Comparison of ENCODE assay signal across 9 cellular contexts in genomic region chr12:87953257-87953860, GRCh38.
DNase-seq lines count a peak whose midpoint lies in the region; ATAC-seq, FAIRE-seq and TF ChIP-seq lines count a peak whose summit lies in the region.
"Had no signal": no experiment of that assay in that cellular context is flagged by ENCODE, and none has a peak within 500 bp of the region (broad histone marks: within the 10 kb centered on the region; RNA-seq: fewer than 3 reads in every experiment).

No MANE protein-coding gene starts in this region.

- H3K36me3 ChIP-seq in naive thymus-derived CD4-positive, alpha-beta T cell (ENCODE audit: control insufficient read depth in 2 of 3, insufficient read depth in 3 of 3, low read length in 3 of 3) = no peaks in the 10 kb centered on the region
- H3K36me3 ChIP-seq: BLaER1 treated with 17β-estradiol and CSF1 and Interleukin-3, amounts not matched to agents 10 nM and 100 nM had no signal

- CTCF ChIA-PET in naive thymus-derived CD4-positive, alpha-beta T cell (lab: Charles Lee) = no interaction called here

- no peaks in the 10 kb centered on the region for H3K36me3 Mint-ChIP-seq in naive thymus-derived CD4-positive, alpha-beta T cell

- no peak overlapping the region for H3K27ac Mint-ChIP-seq in naive thymus-derived CD4-positive, alpha-beta T cell

- H3K4me1 Mint-ChIP-seq in naive thymus-derived CD4-positive, alpha-beta T cell = no peaks in the 10 kb centered on the region

- no peak overlapping the region for H3K27ac ChIP-seq in naive thymus-derived CD4-positive, alpha-beta T cell (ENCODE audit: low read depth, low read length)
- H3K27ac ChIP-seq: BLaER1 treated with 17β-estradiol and CSF1 and Interleukin-3, amounts not matched to agents 10 nM and 100 nM had no signal

- POLR2A ChIA-PET in naive thymus-derived CD4-positive, alpha-beta T cell (lab: Charles Lee) = no interaction called here

- no peak for ATAC-seq in GM19455 (IDR thresholded peaks at IDR 0.05; ENCODE audit: unreplicated experiment)
- ATAC-seq in HG03108 (IDR thresholded peaks at IDR 0.05; ENCODE audit: unreplicated experiment) = no peak
- ATAC-seq in naive thymus-derived CD4-positive, alpha-beta T cell = no peak

- no peaks in the 10 kb centered on the region for H3K27me3 ChIP-seq in naive thymus-derived CD4-positive, alpha-beta T cell (ENCODE audit: control insufficient read depth in 2 of 2, insufficient read depth in 2 of 2, low read length in 2 of 2)
- H3K27me3 ChIP-seq: BLaER1 treated with 17β-estradiol and CSF1 and Interleukin-3, amounts not matched to agents 10 nM and 100 nM had no signal

- no peak overlapping the region for H3K4me3 ChIP-seq in LNCaP clone FGC (ENCODE audit: low read depth, low read length)
- no peak overlapping the region for H3K4me3 ChIP-seq in naive thymus-derived CD4-positive, alpha-beta T cell (ENCODE audit: low read length)
- H3K4me3 ChIP-seq: BLaER1 treated with 17β-estradiol and CSF1 and Interleukin-3, amounts not matched to agents 10 nM and 100 nM had no signal

- peak; percentile 83 for FAIRE-seq in TTC549 (lab: Jason Lieb, UNC)

- TF ChIP-seq CTCF in LNCaP clone FGC (IDR thresholded peaks at IDR 0.05; ENCODE audit: control insufficient read depth, extremely low read depth, insufficient read depth) = peak; percentile 79

- H3K9me3 Mint-ChIP-seq in naive thymus-derived CD4-positive, alpha-beta T cell = peaks cover 0 to 5% (median 0%) of the 10 kb centered on the region in 11 donors

- H3K4me3 Mint-ChIP-seq in naive thymus-derived CD4-positive, alpha-beta T cell = no peak overlapping the region

- peaks cover 0 to 10% (median 2%) of the 10 kb centered on the region in 5 donors for H3K27me3 Mint-ChIP-seq in naive thymus-derived CD4-positive, alpha-beta T cell

- DNase-seq in NCI-H1436 (lab: John Stamatoyannopoulos, UW) (peak; percentile 52), NCI-H1436 treated with DMSO at 0.1 percent for 48 hours (lab: John Stamatoyannopoulos, UW) (no peak), LNCaP clone FGC (ENCODE audit: low read depth) (peak; percentile 70), iris pigment epithelial cell (ENCODE audit: low read depth) (peak; percentile 70)
- DNase-seq in naive thymus-derived CD4-positive, alpha-beta T cell = no peak

- intact Hi-C loops in naive thymus-derived CD4-positive, alpha-beta T cell (cut with micrococcal nuclease) = no loop called here

- no peaks in the 10 kb centered on the region for H3K9me3 ChIP-seq in naive thymus-derived CD4-positive, alpha-beta T cell (ENCODE audit: control insufficient read depth in 2 of 3, low read length in 3 of 3)
- H3K9me3 ChIP-seq: BLaER1 treated with 17β-estradiol and CSF1 and Interleukin-3, amounts not matched to agents 10 nM and 100 nM had no signal

- no peaks in the 10 kb centered on the region for H3K4me1 ChIP-seq in naive thymus-derived CD4-positive, alpha-beta T cell (ENCODE audit: control insufficient read depth in 2 of 2, insufficient read depth in 2 of 2, low read length in 2 of 2)
- H3K4me1 ChIP-seq: BLaER1 treated with 17β-estradiol and CSF1 and Interleukin-3, amounts not matched to agents 10 nM and 100 nM had no signal

Comparison
In these comparisons a context has a peak if more than half of its experiments do, and no peak if none do; other contexts are left out.
1. DNase-seq: peak in NCI-H1436 (single experiment), LNCaP clone FGC (single experiment) and iris pigment epithelial cell (single experiment); none in NCI-H1436 treated with DMSO at 0.1 percent for 48 hours (single experiment) and naive thymus-derived CD4-positive, alpha-beta T cell (0 of 9).